In the genomic region with DNA sequence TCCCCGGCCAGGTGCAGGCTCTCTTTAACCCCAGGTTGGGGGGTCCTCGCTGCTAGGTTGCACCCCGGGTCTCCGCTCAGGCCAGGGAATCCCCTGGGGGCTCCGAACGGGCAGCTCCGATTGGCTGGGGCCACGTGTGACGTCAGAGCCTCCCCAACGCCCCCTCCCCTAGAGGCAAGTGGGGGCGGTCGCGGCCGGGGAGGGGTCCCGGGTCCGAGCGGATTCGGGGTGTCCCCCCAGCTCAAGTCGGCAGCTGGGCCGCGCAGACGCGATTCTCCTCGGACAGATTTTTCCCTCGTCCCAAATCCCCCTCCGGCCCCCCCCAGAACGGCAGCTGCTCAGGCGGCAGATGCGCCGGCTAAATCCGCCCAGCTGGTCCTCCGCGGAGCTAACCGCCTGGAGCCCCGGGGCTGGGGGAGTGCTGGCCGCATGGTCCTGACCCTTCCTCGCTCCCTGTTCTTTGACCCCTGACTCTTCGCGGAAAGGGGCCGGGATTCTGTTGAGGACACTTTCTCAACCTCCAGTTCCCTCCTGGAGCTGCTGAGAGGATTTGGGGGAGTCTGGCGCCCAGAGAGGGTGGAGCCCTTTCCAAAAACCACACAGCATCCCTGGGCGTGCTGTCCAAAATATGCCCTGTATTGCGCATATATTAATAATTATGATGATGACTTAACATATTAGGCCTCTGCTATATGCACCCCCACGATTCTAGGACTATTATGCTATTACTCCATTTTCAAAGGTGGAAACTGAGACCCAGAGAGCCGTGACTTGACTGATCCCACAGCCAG, we compare ENCODE assay signal across 9 cellular contexts. TPM values are rescaled to one million over a fixed set of nuclear protein-coding genes. Genes with fewer than 3 reads are reported as not detected.
DNase-seq lines count a peak whose midpoint lies in the region; ATAC-seq and TF ChIP-seq lines count a peak whose summit lies in the region.
"Had no signal": no experiment of that assay in that cellular context is flagged by ENCODE, and none has a peak within 500 bp of the region (broad histone marks: within the 10 kb centered on the region; RNA-seq: fewer than 3 reads in every experiment).

No MANE protein-coding gene starts in this region.

- peaks cover 21% of the 10 kb centered on the region for H3K27me3 Mint-ChIP-seq in GM23338 (ENCODE audit: insufficient read depth, low read depth, poor library complexity)

- intact Hi-C loops in esophagus muscularis mucosa (cut with DNase I) (no loop called here), sciatic nerve (cut with DNase I) (no loop called here)

- no peaks in the 10 kb centered on the region for H3K9me2 ChIP-seq in GM23338 (ENCODE audit: insufficient read depth)

- H4K20me1 ChIP-seq in GM23338 (replicated peaks; ENCODE audit: insufficient read depth), result no peaks in the 10 kb centered on the region; the same call in 1 of the 2 replicates

- H3K36me3 Mint-ChIP-seq in GM23338 (ENCODE audit: low read depth), result no peaks in the 10 kb centered on the region

- peaks cover 2% of the 10 kb centered on the region; the same call in 1 of the 2 replicates for H3K79me2 ChIP-seq in GM23338 (replicated peaks; ENCODE audit: insufficient read depth)

- no peak overlapping the region for H3K27ac Mint-ChIP-seq in GM23338
- H3K27ac Mint-ChIP-seq: dendritic cell treated with granulocyte-macrophage colony-stimulating factor and Interleukin-4, amounts not matched to agents 40 ng/mL and 50 ng/mL, for 4 days had no signal

- H3K9me3 ChIP-seq in esophagus muscularis mucosa, result no peaks in the 10 kb centered on the region

- H3K4me1 Mint-ChIP-seq in GM23338, result peaks cover 17% of the 10 kb centered on the region

- H3K27me3 ChIP-seq in GM23338 (ENCODE audit: insufficient read depth) (peaks cover 35% of the 10 kb centered on the region), esophagus muscularis mucosa (peaks cover 4 to 79% (median 41%) of the 10 kb centered on the region in 4 donors)

- peak; percentile 74 for DNase-seq in GM23338 (ENCODE audit: low spot score)
- DNase-seq in NCI-H82 treated with DMSO at 0.1 percent for 48 hours (lab: John Stamatoyannopoulos, UW; ENCODE audit: unreplicated experiment), result peak; percentile 26
- DNase-seq in esophagus muscularis mucosa (ENCODE audit: extremely low spot score), result no peak
- DNase-seq in sciatic nerve (ENCODE audit: low spot score), result no peak
- DNase-seq in kidney tubule cell (ENCODE audit: low spot score), result no peak
- DNase-seq in ureter (ENCODE audit: low spot score), result no peak

- TF ChIP-seq POLR2A in esophagus muscularis mucosa (IDR thresholded peaks at IDR 0.05; ENCODE audit: low read depth), result no peak

- H3K4me1 ChIP-seq in GM23338 (ENCODE audit: insufficient read depth) (peaks cover 15% of the 10 kb centered on the region), esophagus muscularis mucosa (peaks cover 16 to 34% (median 32%) of the 10 kb centered on the region in 4 donors)

- TF ChIP-seq EP300 in esophagus muscularis mucosa (IDR thresholded peaks at IDR 0.05), result no peak

- WGBS in esophagus muscularis mucosa, result 15% methylated on average over 23 of the region's 45 CpGs

- H3K36me3 ChIP-seq in GM23338 (ENCODE audit: insufficient read depth) (no peaks in the 10 kb centered on the region), esophagus muscularis mucosa (no peaks in the 10 kb centered on the region)

- H3K4me3 ChIP-seq in GM23338 (peak overlapping the region; percentile 87), esophagus muscularis mucosa (peak overlapping the region; percentile 44 to 55 (median 45))

- H3K4me3 Mint-ChIP-seq in GM23338, result peak overlapping the region; percentile 69
- H3K4me3 Mint-ChIP-seq: dendritic cell treated with granulocyte-macrophage colony-stimulating factor and Interleukin-4, amounts not matched to agents 40 ng/mL and 50 ng/mL, for 4 days had no signal

- no peaks in the 10 kb centered on the region for H3K9me3 Mint-ChIP-seq in GM23338
- H3K9me3 Mint-ChIP-seq: dendritic cell treated with granulocyte-macrophage colony-stimulating factor and Interleukin-4, amounts not matched to agents 40 ng/mL and 50 ng/mL, for 4 days had no signal

- ATAC-seq in GM23338 (peak; percentile 25), sciatic nerve (peak; percentile 31), HG02840 (IDR thresholded peaks at IDR 0.05; ENCODE audit: low FRiP score, unreplicated experiment) (no peak), GM21576 (IDR thresholded peaks at IDR 0.05; ENCODE audit: unreplicated experiment) (no peak)

- peak overlapping the region; percentile 83 for H2AFZ ChIP-seq in GM23338

- peaks cover 12% of the 10 kb centered on the region; the same call in 1 of the 2 replicates for H3F3A ChIP-seq in GM23338 (replicated peaks; ENCODE audit: low read depth)

- TF ChIP-seq CTCF in GM23338 (conservative IDR thresholded peaks at IDR 0.05; ENCODE audit: low read depth in 2 of 2), result no peak
- no peak for TF ChIP-seq CTCF in esophagus muscularis mucosa (IDR thresholded peaks at IDR 0.05)

- peak overlapping the region; percentile 86 for H3K4me2 ChIP-seq in GM23338

- H3K27ac ChIP-seq in GM23338 (ENCODE audit: low read depth), result no peak overlapping the region
- no peak overlapping the region for H3K27ac ChIP-seq in esophagus muscularis mucosa (replicated peaks in 1 of 4)

TF ChIP-seq in GM23338, 12 proteins besides CTCF, POLR2A, EP300 and RAD21:
- peak; percentile 91 for TF ChIP-seq CREB1 (CRISPR knock-in tag; IDR thresholded peaks at IDR 0.05; ENCODE audit: low read depth)
- no peak for TF ChIP-seq ZNF331 (CRISPR knock-in tag; IDR thresholded peaks at IDR 0.05; ENCODE audit: low read depth)
- TF ChIP-seq EZH2 (IDR thresholded peaks at IDR 0.05; ENCODE audit: low read depth, unreplicated experiment), result peak; percentile 14
- no peak for TF ChIP-seq POLR2AphosphoS5 (IDR thresholded peaks at IDR 0.05; ENCODE audit: low read depth)

RNA-seq across cellular contexts. Expression of a gene that starts 25.4 kb away (rescaled TPM):
- total RNA-seq in GM23338 (2014; rRNA removed; shearing (Covaris generic)), result 39.8 and 42.7 TPM in 2 replicates
- 5.3 and 6.9 TPM in 2 replicates for polyA plus RNA-seq in GM23338 (2016; fragmentation: Nextera tagmentation; extraction: Ambion mirVana)
- total RNA-seq in esophagus muscularis mucosa (10 to 100 TPM in 2 of 4 donors, 1 to 10 TPM in 2; 3.7 to 22.5 (median 14.2) TPM), sciatic nerve (28.2 TPM), ureter (12.3 TPM)

RNA-seq across cellular contexts. Expression of a gene that starts 45.0 kb away (rescaled TPM):
- 0.45 and 0.54 TPM in 2 replicates for total RNA-seq in GM23338 (2014; rRNA removed; shearing (Covaris generic))
- polyA plus RNA-seq in GM23338 (2016; fragmentation: Nextera tagmentation; extraction: Ambion mirVana), result 0.21 and 0.43 TPM in 2 replicates
- 1 to 10 TPM in 2 of 4 donors, under 1 TPM in 2; 0.17 to 9.4 (median 0.79) TPM for total RNA-seq in esophagus muscularis mucosa
- 2.9 TPM for total RNA-seq in sciatic nerve
- total RNA-seq in ureter, result 19.4 TPM

RNA-seq across cellular contexts. Expression of a gene that starts 49.8 kb away (rescaled TPM):
- 0.47 and 3.5 TPM in 2 replicates for total RNA-seq in GM23338 (2014; rRNA removed; shearing (Covaris generic))
- 1.5 and 1.9 TPM in 2 replicates for polyA plus RNA-seq in GM23338 (2016; fragmentation: Nextera tagmentation; extraction: Ambion mirVana)
- total RNA-seq in esophagus muscularis mucosa, result 10 to 100 TPM in 1 of 4 donors, 1 to 10 TPM in 3; 7.9 to 11.9 (median 9.1) TPM
- 17.1 TPM for total RNA-seq in sciatic nerve
- total RNA-seq in ureter, result 30.3 TPM

RNA-seq across cellular contexts. Expression of a gene that starts 54.5 kb away (rescaled TPM):
- 3.3 and 4.1 TPM in 2 replicates for total RNA-seq in GM23338 (2014; rRNA removed; shearing (Covaris generic))
- polyA plus RNA-seq in GM23338 (2016; fragmentation: Nextera tagmentation; extraction: Ambion mirVana), result 2.7 and 3.2 TPM in 2 replicates
- total RNA-seq in esophagus muscularis mucosa (10 to 100 TPM in 3 of 4 donors, 1 to 10 TPM in 1; 5.5 to 16.5 (median 13.2) TPM), sciatic nerve (12.8 TPM), ureter (3.9 TPM)

Comparison
In these comparisons a context has a peak if more than half of its experiments do, and no peak if none do; other contexts are left out.
1. ATAC-seq: peak in GM23338 (single experiment) and sciatic nerve (single experiment); none in HG02840 (single experiment) and GM21576 (single experiment).
2. DNase-seq: peak in GM23338 (single experiment) and NCI-H82 treated with DMSO at 0.1 percent for 48 hours (single experiment); none in esophagus muscularis mucosa (single experiment), sciatic nerve (single experiment), kidney tubule cell (single experiment) and ureter (single experiment).